Comparison of ENCODE assay signal across 1 cellular context in genomic region chr1:228408041-228408868, GRCh38.
TF ChIP-seq lines count a peak whose summit lies in the region.

No MANE protein-coding gene starts in this region.

TF ChIP-seq in HepG2, 621 proteins besides CTCF, POLR2A, EP300 and RAD21:
- TF ChIP-seq JDP2 (CRISPR knock-in tag; IDR thresholded peaks at IDR 0.05; ENCODE audit: borderline replicate concordance) = no peak
